ENCODE assay signal across 9 cellular contexts in the genomic region with DNA sequence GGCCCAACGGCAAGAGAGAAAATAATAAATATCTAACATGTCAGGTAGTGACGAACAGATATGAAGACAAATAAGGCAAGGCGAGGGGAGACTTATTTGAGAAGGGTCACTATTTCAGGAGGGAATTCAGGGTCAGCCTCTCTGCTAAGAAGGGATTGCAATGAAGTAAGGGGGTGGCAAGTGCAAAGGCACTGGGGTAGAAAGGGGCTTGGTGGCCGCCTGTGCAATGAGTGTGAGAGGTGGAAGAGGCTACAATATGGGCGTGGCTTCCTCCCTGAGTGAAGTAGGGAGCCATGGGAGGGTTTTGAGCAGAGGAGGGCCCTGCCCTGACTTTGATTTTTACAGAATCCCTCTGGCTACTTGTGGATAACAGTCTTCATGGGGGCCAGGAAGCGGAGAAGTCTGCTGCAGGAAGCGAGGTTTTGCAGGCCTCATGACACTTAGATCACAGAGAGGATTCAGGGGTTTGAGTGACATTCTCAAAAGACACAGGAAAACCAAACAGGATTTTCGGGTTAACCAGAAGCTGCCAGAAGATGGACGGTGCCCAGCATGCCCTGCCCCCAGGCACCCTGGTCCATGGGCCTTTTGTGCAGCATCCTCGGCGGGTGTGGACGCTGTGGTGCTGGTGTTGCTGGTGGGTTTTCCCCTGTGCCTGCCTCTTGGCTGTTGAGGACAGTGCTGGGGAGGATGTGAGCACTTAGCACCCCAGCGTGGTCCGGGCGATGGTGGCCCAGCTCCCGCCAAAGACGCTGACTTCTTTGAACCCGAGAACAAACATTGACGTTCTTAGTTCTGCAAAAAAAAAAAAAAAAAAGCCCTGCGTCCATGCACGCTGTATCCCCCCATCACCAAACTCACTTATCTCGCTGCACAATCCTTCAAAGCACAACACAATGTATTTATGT.
DNase-seq lines count a peak whose midpoint lies in the region; ATAC-seq and TF ChIP-seq lines count a peak whose summit lies in the region.
"Had no signal": no experiment of that assay in that cellular context is flagged by ENCODE, and none has a peak within 500 bp of the region (broad histone marks: within the 10 kb centered on the region; RNA-seq: fewer than 3 reads in every experiment).

No MANE protein-coding gene starts in this region.

- ATAC-seq in CD4-positive, CD25-positive, alpha-beta regulatory T cell (ENCODE audit: low read depth in 2 of 2), result peak in 1 of 2 donors; percentile 57
- ATAC-seq in GM21447 (IDR thresholded peaks at IDR 0.05; ENCODE audit: unreplicated experiment), result no peak

- H3K9me3 ChIP-seq in CD4-positive, CD25-positive, alpha-beta regulatory T cell (ENCODE audit: control insufficient read depth in 2 of 2, low read length in 2 of 2), result no peaks in the 10 kb centered on the region

- peaks cover 13% of the 10 kb centered on the region for H3K27me3 Mint-ChIP-seq in CD4-positive, CD25-positive, alpha-beta regulatory T cell
- H3K27me3 Mint-ChIP-seq in HFFc6 (ENCODE audit: insufficient read depth), result no peaks in the 10 kb centered on the region

- TF ChIP-seq CTCF in HFFc6 (IDR thresholded peaks at IDR 0.05), result no peak

- peaks cover 4% of the 10 kb centered on the region for H3K27me3 ChIP-seq in CD4-positive, CD25-positive, alpha-beta regulatory T cell (ENCODE audit: control insufficient read depth, insufficient read depth, low read length)

- H3K36me3 Mint-ChIP-seq in CD4-positive, CD25-positive, alpha-beta regulatory T cell, result no peaks in the 10 kb centered on the region
- H3K36me3 Mint-ChIP-seq in HFFc6 (ENCODE audit: low read depth), result no peaks in the 10 kb centered on the region

- H3K27ac Mint-ChIP-seq in CD4-positive, CD25-positive, alpha-beta regulatory T cell, result no peak overlapping the region
- H3K27ac Mint-ChIP-seq in HFFc6, result no peak overlapping the region

- no peak overlapping the region for H3K4me3 ChIP-seq in CD4-positive, CD25-positive, alpha-beta regulatory T cell (ENCODE audit: low read depth, low read length)

- DNase-seq in CD4-positive, CD25-positive, alpha-beta regulatory T cell, result peak in 2 of 3 donors; percentile 1 to 23
- DNase-seq in T-helper 22 cell (ENCODE audit: low read depth), result peak; percentile 26
- DNase-seq in activated effector memory CD4-positive, alpha-beta T cell treated with anti-CD3 and anti-CD28 coated beads, Interleukin-2, amount 50 U/mL, for 16 hours, result peak; percentile 74
- DNase-seq in stimulated activated CD4-positive, alpha-beta T cell treated with anti-CD3 and anti-CD28 coated beads, Interleukin-15, amount 100 ng/mL, for 24 hours, result peak; percentile 48
- no peak for DNase-seq in HuH-7.5 (ENCODE audit: low spot score)
- no peak for DNase-seq in NCI-H2196 (lab: John Stamatoyannopoulos, UW; ENCODE audit: unreplicated experiment)
- DNase-seq in HFFc6, result no peak
- DNase-seq: anterior cingulate cortex had no signal

- H3K4me3 Mint-ChIP-seq in CD4-positive, CD25-positive, alpha-beta regulatory T cell, result no peak overlapping the region
- no peak overlapping the region for H3K4me3 Mint-ChIP-seq in HFFc6

- H3K4me1 ChIP-seq in CD4-positive, CD25-positive, alpha-beta regulatory T cell (ENCODE audit: control insufficient read depth, insufficient read depth, low read length, poor library complexity, severe bottlenecking), result peaks cover 8% of the 10 kb centered on the region

- no peak overlapping the region for H3K27ac ChIP-seq in CD4-positive, CD25-positive, alpha-beta regulatory T cell (ENCODE audit: insufficient read depth, low read length, poor library complexity, severe bottlenecking)

- H3K36me3 ChIP-seq in CD4-positive, CD25-positive, alpha-beta regulatory T cell (ENCODE audit: control insufficient read depth, insufficient read depth, low read length), result no peaks in the 10 kb centered on the region

- no peaks in the 10 kb centered on the region for H3K9me3 Mint-ChIP-seq in CD4-positive, CD25-positive, alpha-beta regulatory T cell
- H3K9me3 Mint-ChIP-seq in HFFc6, result no peaks in the 10 kb centered on the region

- peaks cover 4 to 37% (median 13%) of the 10 kb centered on the region in 4 donors for H3K4me1 Mint-ChIP-seq in CD4-positive, CD25-positive, alpha-beta regulatory T cell
- peaks cover 17% of the 10 kb centered on the region for H3K4me1 Mint-ChIP-seq in HFFc6 (ENCODE audit: low read depth)

Comparison
In these comparisons a context has a peak if more than half of its experiments do, and no peak if none do; other contexts are left out.
1. DNase-seq: peak in CD4-positive, CD25-positive, alpha-beta regulatory T cell (2 of 3), T-helper 22 cell (single experiment), activated effector memory CD4-positive, alpha-beta T cell treated with anti-CD3 and anti-CD28 coated beads, Interleukin-2, amount 50 U/mL, for 16 hours (single experiment) and stimulated activated CD4-positive, alpha-beta T cell treated with anti-CD3 and anti-CD28 coated beads, Interleukin-15, amount 100 ng/mL, for 24 hours (single experiment); none in HuH-7.5 (single experiment), NCI-H2196 (single experiment) and HFFc6 (single experiment).